20 cellular contexts compared by ENCODE assay signal in the genomic region with DNA sequence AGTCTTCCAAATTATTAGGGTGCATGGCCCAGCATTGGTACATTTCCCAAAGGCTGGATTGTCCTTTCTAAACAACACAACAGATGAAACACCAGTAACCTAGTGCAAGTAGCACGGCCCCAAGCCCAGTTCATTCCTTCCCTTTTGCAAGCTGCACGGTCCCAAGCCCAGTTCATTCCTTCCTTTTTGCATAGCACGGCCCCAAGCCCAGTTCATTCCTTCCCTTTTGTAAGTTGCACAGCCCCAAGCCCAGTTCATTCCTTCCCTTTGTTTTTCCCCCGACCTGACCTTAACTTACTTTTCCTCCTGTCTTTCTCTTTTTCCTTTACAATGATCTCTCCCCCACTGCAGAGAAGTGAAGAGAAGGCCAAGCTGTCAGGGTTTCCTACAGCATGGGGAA.
DNase-seq lines count a peak whose midpoint lies in the region; TF ChIP-seq lines count a peak whose summit lies in the region.
"Had no signal": no experiment of that assay in that cellular context is flagged by ENCODE, and none has a peak within 500 bp of the region (broad histone marks: within the 10 kb centered on the region; RNA-seq: fewer than 3 reads in every experiment).

No MANE protein-coding gene starts in this region.

- H3K36me3 ChIP-seq in endodermal cell (ENCODE audit: control insufficient read depth, insufficient read depth, low read length), result no peaks in the 10 kb centered on the region
- H3K36me3 ChIP-seq in thymus (ENCODE audit: control insufficient read depth, insufficient read depth), result no peaks in the 10 kb centered on the region
- H3K36me3 ChIP-seq: HAP-1 had no signal

- H3K27me3 ChIP-seq in endodermal cell (ENCODE audit: control insufficient read depth, insufficient read depth, low read length, poor library complexity, severe bottlenecking), result no peaks in the 10 kb centered on the region
- no peaks in the 10 kb centered on the region for H3K27me3 ChIP-seq in thymus (ENCODE audit: control insufficient read depth, insufficient read depth)
- H3K27me3 ChIP-seq: BLaER1 had no signal

- peaks cover 1% of the 10 kb centered on the region for H3K9me3 Mint-ChIP-seq in activated naive CD4-positive, alpha-beta T cell treated with anti-CD3 and anti-CD28 coated beads, Interleukin-2, amount 10 ng/mL, durations not matched to agents 7 days and 5 days
- H3K9me3 Mint-ChIP-seq in endodermal cell, result peaks cover 24% of the 10 kb centered on the region

- peaks cover 25% of the 10 kb centered on the region for H3K9me3 ChIP-seq in endodermal cell (ENCODE audit: control insufficient read depth, low read length)
- H3K9me3 ChIP-seq in thymus (ENCODE audit: control insufficient read depth), result no peaks in the 10 kb centered on the region
- H3K9me3 ChIP-seq: HAP-1 had no signal

- no peak overlapping the region for H3K4me3 Mint-ChIP-seq in activated naive CD4-positive, alpha-beta T cell treated with anti-CD3 and anti-CD28 coated beads, Interleukin-2, amount 10 ng/mL, durations not matched to agents 7 days and 5 days
- H3K4me3 Mint-ChIP-seq in endodermal cell, result no peak overlapping the region

- CTCF ChIA-PET in activated naive CD4-positive, alpha-beta T cell treated with anti-CD3 and anti-CD28 coated beads, Interleukin-2, amount 10 ng/mL, durations not matched to agents 7 days and 5 days (lab: Charles Lee), result interaction anchor here (1.1 to 1.7 kb wide), 2 partner anchors 13 to 16 kb away, joined by 3 to 5 read pairs; no protein-coding TSS in a partner anchor
- CTCF ChIA-PET in RWPE1 (lab: Yijun Ruan, JAX), result no interaction called here

- peak overlapping the region; percentile 62 for H3K27ac Mint-ChIP-seq in activated naive CD4-positive, alpha-beta T cell treated with anti-CD3 and anti-CD28 coated beads, Interleukin-2, amount 10 ng/mL, durations not matched to agents 7 days and 5 days
- no peak overlapping the region for H3K27ac Mint-ChIP-seq in endodermal cell

- H3K27ac ChIP-seq in endodermal cell (ENCODE audit: low read depth, low read length) (no peak overlapping the region), thymus (ENCODE audit: low read depth) (peak overlapping the region; percentile 40), RWPE1 (no peak overlapping the region)
- H3K27ac ChIP-seq: BLaER1, HL-60, KMS-11 had no signal

- H3K4me1 ChIP-seq in endodermal cell (ENCODE audit: control insufficient read depth, insufficient read depth, low read length) (peaks cover 4% of the 10 kb centered on the region), thymus (ENCODE audit: control insufficient read depth, insufficient read depth, low read length) (peaks cover 16% of the 10 kb centered on the region)
- H3K4me1 ChIP-seq: HAP-1 had no signal

- peaks cover 75% of the 10 kb centered on the region for H3K4me1 Mint-ChIP-seq in activated naive CD4-positive, alpha-beta T cell treated with anti-CD3 and anti-CD28 coated beads, Interleukin-2, amount 10 ng/mL, durations not matched to agents 7 days and 5 days
- H3K4me1 Mint-ChIP-seq in endodermal cell, result peaks cover 5% of the 10 kb centered on the region

- DNase-seq in activated naive CD4-positive, alpha-beta T cell treated with anti-CD3 and anti-CD28 coated beads, Interleukin-2, amount 10 ng/mL, durations not matched to agents 7 days and 5 days, result no peak
- DNase-seq in activated naive CD4-positive, alpha-beta T cell treated with Interleukin-2 at 50 U/mL for 16 hours, result no peak
- DNase-seq in ELF-1 (ENCODE audit: low read depth, low spot score) (peak; percentile 44), endodermal cell (peak; percentile 14), T1000 (lab: John Stamatoyannopoulos, UW) (no peak), RWPE1 (ENCODE audit: low spot score) (no peak)
- DNase-seq in stimulated activated naive CD4-positive, alpha-beta T cell treated with Interleukin-2 at 50 U/mL for 16 hours (lab: John Stamatoyannopoulos, UW), result no peak
- DNase-seq: COR-L47, DMS153, GF-D8, NCI-H1417, NCI-H187, NCI-H2227 treated with DMSO at 0.1 percent for 48 hours, NCI-H524, SHP77 treated with DMSO at 0.1 percent for 48 hours had no signal

- no peak overlapping the region for H3K9ac ChIP-seq in endodermal cell (ENCODE audit: extremely low read depth, low read length, poor library complexity, severe bottlenecking)
- H3K9ac ChIP-seq: BLaER1, KMS-11 had no signal

- H3K27me3 Mint-ChIP-seq in activated naive CD4-positive, alpha-beta T cell treated with anti-CD3 and anti-CD28 coated beads, Interleukin-2, amount 10 ng/mL, durations not matched to agents 7 days and 5 days, result peaks cover 11% of the 10 kb centered on the region
- no peaks in the 10 kb centered on the region for H3K27me3 Mint-ChIP-seq in endodermal cell (ENCODE audit: insufficient read depth)

- peaks cover 6% of the 10 kb centered on the region for H3K36me3 Mint-ChIP-seq in activated naive CD4-positive, alpha-beta T cell treated with anti-CD3 and anti-CD28 coated beads, Interleukin-2, amount 10 ng/mL, durations not matched to agents 7 days and 5 days
- peaks cover 2% of the 10 kb centered on the region for H3K36me3 Mint-ChIP-seq in endodermal cell (ENCODE audit: low read depth)

- H3K4me3 ChIP-seq in endodermal cell (ENCODE audit: low read length), result no peak overlapping the region
- no peak overlapping the region for H3K4me3 ChIP-seq in thymus (ENCODE audit: low read length)
- H3K4me3 ChIP-seq: BLaER1, HAP-1 had no signal

- TF ChIP-seq CTCF in endodermal cell (conservative IDR thresholded peaks at IDR 0.05) (no peak), RWPE1 (conservative IDR thresholded peaks at IDR 0.05; ENCODE audit: low read depth) (no peak)

- 78 to 85% methylated on average over 4 of the region's 4 CpGs for WGBS in endodermal cell (ENCODE audit: insufficient coverage in 1 of 2, insufficient read length in 1 of 2), 2 experiments
- 96% methylated on average over 4 of the region's 4 CpGs for WGBS in thymus

- POLR2A ChIA-PET in RWPE1 (lab: Yijun Ruan, JAX; ENCODE audit: low non-redundant PET), result no interaction called here

Comparison
In these comparisons a context has a peak if more than half of its experiments do, and no peak if none do; other contexts are left out.
1. DNase-seq: peak in ELF-1 (single experiment) and endodermal cell (single experiment); none in activated naive CD4-positive, alpha-beta T cell treated with anti-CD3 and anti-CD28 coated beads, Interleukin-2, amount 10 ng/mL, durations not matched to agents 7 days and 5 days (single experiment), activated naive CD4-positive, alpha-beta T cell treated with Interleukin-2 at 50 U/mL for 16 hours (single experiment), T1000 (single experiment), RWPE1 (single experiment) and stimulated activated naive CD4-positive, alpha-beta T cell treated with Interleukin-2 at 50 U/mL for 16 hours (single experiment).